Comparison of ENCODE assay signal across 13 cellular contexts in the genomic region with DNA sequence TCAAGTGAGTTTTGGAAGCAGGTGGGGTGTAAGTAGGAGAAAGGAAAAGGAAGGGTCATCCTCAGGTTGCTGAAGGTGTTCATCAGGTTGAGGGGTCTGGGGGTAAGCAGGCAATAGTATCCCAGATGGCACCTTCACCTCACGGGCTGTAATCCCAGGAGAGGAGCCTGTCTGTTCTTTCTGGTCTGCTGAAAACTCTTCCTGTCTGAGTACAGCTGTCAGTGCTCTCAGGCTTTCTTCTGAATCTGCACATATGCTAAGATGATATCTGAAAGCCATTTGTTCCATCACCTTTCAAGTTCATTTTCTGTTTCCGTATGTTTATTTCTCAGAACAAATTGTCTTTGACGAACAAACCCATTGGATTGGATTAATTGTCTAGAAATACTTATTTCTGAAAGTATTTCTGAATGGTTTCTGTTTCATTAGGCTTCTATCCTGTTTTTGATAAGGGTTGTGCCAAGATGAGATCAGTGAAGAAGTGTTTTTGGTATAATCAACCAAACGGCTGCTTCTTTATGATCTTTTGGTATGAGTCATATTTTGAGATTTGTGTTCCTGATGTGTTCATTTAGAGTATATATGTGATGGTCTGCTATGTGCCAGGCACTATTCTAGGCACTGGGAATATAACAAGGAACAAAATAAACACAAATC. TPM values are rescaled to one million over a fixed set of nuclear protein-coding genes. Genes with fewer than 3 reads are reported as not detected.
DNase-seq lines count a peak whose midpoint lies in the region; ATAC-seq, FAIRE-seq and TF ChIP-seq lines count a peak whose summit lies in the region.
"Had no signal": no experiment of that assay in that cellular context is flagged by ENCODE, and none has a peak within 500 bp of the region (broad histone marks: within the 10 kb centered on the region; RNA-seq: fewer than 3 reads in every experiment).

No MANE protein-coding gene starts in this region.

- DNase-seq in astrocyte (ENCODE audit: low read depth) (peak; percentile 18), chondrocyte (ENCODE audit: low spot score) (no peak), NCI-H1417 (lab: John Stamatoyannopoulos, UW) (no peak), erythroblast (lab: John Stamatoyannopoulos, UW) (no peak)
- DNase-seq: activated naive CD4-positive, alpha-beta T cell; left colon had no signal

- H3K27ac ChIP-seq in 22Rv1, result peak overlapping the region; percentile 48
- no peak overlapping the region for H3K27ac ChIP-seq in astrocyte (ENCODE audit: low read depth, low read length)
- H3K27ac ChIP-seq: esophagus muscularis mucosa had no signal

- H3K79me2 ChIP-seq in astrocyte (ENCODE audit: insufficient read depth, low read length), result peaks cover 99% of the 10 kb centered on the region

- no peaks in the 10 kb centered on the region for H3K9me3 ChIP-seq in astrocyte (ENCODE audit: insufficient read depth, low read depth, low read length)
- H3K9me3 ChIP-seq: esophagus muscularis mucosa had no signal

- H3K27ac Mint-ChIP-seq in astrocyte (ENCODE audit: unreplicated experiment) (no peak overlapping the region), chondrocyte (ENCODE audit: unreplicated experiment) (no peak overlapping the region)
- H3K27ac Mint-ChIP-seq: T-helper 2 cell treated with Interferon-gamma antibody and Interleukin-4, amounts not matched to agents 5 μg/mL and 100 μg/mL, for 36 hours had no signal

- H3K4me3 Mint-ChIP-seq in astrocyte (ENCODE audit: unreplicated experiment) (no peak overlapping the region), chondrocyte (ENCODE audit: unreplicated experiment) (no peak overlapping the region)
- H3K4me3 Mint-ChIP-seq: T-helper 2 cell treated with Interferon-gamma antibody and Interleukin-4, amounts not matched to agents 5 μg/mL and 100 μg/mL, for 36 hours had no signal

- TF ChIP-seq CTCF in 22Rv1 (IDR thresholded peaks at IDR 0.05) (no peak), astrocyte (IDR thresholded peaks at IDR 0.05; ENCODE audit: insufficient read depth, low read depth, low read length) (no peak), chondrocyte (IDR thresholded peaks at IDR 0.05) (no peak)

- H3K4me1 Mint-ChIP-seq in astrocyte (ENCODE audit: low read depth, unreplicated experiment) (no peaks in the 10 kb centered on the region), chondrocyte (ENCODE audit: low read depth) (peaks cover 10% of the 10 kb centered on the region)

- no peak for FAIRE-seq in astrocyte (lab: Jason Lieb, UNC)

- peaks cover 96% of the 10 kb centered on the region for H4K20me1 ChIP-seq in astrocyte (ENCODE audit: insufficient read depth, low read length)

- TF ChIP-seq POLR2A in erythroblast (IDR thresholded peaks at IDR 0.05; ENCODE audit: low read length), result no peak

- H3K4me3 ChIP-seq in astrocyte (ENCODE audit: insufficient read depth, low read depth, low read length), result no peak overlapping the region
- H3K4me3 ChIP-seq: esophagus muscularis mucosa, skin epidermis had no signal

- H3K27me3 Mint-ChIP-seq in astrocyte (ENCODE audit: low read depth, unreplicated experiment), result no peaks in the 10 kb centered on the region
- no peaks in the 10 kb centered on the region for H3K27me3 Mint-ChIP-seq in chondrocyte (ENCODE audit: low read depth)

- H3K9me3 Mint-ChIP-seq in astrocyte (ENCODE audit: unreplicated experiment) (no peaks in the 10 kb centered on the region), chondrocyte (ENCODE audit: low read depth) (no peaks in the 10 kb centered on the region)
- H3K9me3 Mint-ChIP-seq: T-helper 2 cell treated with Interferon-gamma antibody and Interleukin-4, amounts not matched to agents 5 μg/mL and 100 μg/mL, for 36 hours had no signal

- H3K9ac ChIP-seq in astrocyte (ENCODE audit: low read length), result no peak overlapping the region

- H3K27me3 ChIP-seq in astrocyte (ENCODE audit: insufficient read depth, low read length), result no peaks in the 10 kb centered on the region
- H3K27me3 ChIP-seq: esophagus muscularis mucosa had no signal

- H2AFZ ChIP-seq in astrocyte (ENCODE audit: low read depth, low read length), result no peak overlapping the region

- no peak overlapping the region for H3K4me2 ChIP-seq in astrocyte (ENCODE audit: low read length)

- peaks cover 6% of the 10 kb centered on the region for H3K36me3 ChIP-seq in astrocyte (ENCODE audit: insufficient read depth, low read length)

- no peaks in the 10 kb centered on the region for H3K36me3 Mint-ChIP-seq in astrocyte (ENCODE audit: low read depth, unreplicated experiment)
- H3K36me3 Mint-ChIP-seq in chondrocyte (ENCODE audit: low read depth), result peaks cover 5% of the 10 kb centered on the region

- no peaks in the 10 kb centered on the region for H3K4me1 ChIP-seq in astrocyte (ENCODE audit: insufficient read depth, low read length)

- ATAC-seq in GM18517 (IDR thresholded peaks at IDR 0.05; ENCODE audit: unreplicated experiment) (peak; percentile 63), HG03097 (IDR thresholded peaks at IDR 0.05; ENCODE audit: low FRiP score, unreplicated experiment) (peak; percentile 47), HG02623 (IDR thresholded peaks at IDR 0.05; ENCODE audit: unreplicated experiment) (no peak)
- ATAC-seq: left colon had no signal

RNA-seq across cellular contexts. Expression of gene ZNF592, which starts 13.3 kb away (rescaled TPM):
- total RNA-seq in astrocyte (25.1 and 25.5 TPM in 2 replicates), chondrocyte (30.6 to 31.5 TPM (median 30.6 TPM) in 3 replicates)

RNA-seq across cellular contexts. Expression of gene SEC11A, which starts 45.7 kb away (rescaled TPM):
- 187 and 198 TPM in 2 replicates for total RNA-seq in astrocyte
- total RNA-seq in chondrocyte, result 175 to 198 TPM (median 195 TPM) in 3 replicates

RNA-seq across cellular contexts. Expression of gene ALPK3, which starts 55.5 kb away (rescaled TPM):
- total RNA-seq in astrocyte (6.8 and 9.1 TPM in 2 replicates), chondrocyte (0.56 to 6.4 TPM (median 4.2 TPM) in 3 replicates)
